In the genomic region with DNA sequence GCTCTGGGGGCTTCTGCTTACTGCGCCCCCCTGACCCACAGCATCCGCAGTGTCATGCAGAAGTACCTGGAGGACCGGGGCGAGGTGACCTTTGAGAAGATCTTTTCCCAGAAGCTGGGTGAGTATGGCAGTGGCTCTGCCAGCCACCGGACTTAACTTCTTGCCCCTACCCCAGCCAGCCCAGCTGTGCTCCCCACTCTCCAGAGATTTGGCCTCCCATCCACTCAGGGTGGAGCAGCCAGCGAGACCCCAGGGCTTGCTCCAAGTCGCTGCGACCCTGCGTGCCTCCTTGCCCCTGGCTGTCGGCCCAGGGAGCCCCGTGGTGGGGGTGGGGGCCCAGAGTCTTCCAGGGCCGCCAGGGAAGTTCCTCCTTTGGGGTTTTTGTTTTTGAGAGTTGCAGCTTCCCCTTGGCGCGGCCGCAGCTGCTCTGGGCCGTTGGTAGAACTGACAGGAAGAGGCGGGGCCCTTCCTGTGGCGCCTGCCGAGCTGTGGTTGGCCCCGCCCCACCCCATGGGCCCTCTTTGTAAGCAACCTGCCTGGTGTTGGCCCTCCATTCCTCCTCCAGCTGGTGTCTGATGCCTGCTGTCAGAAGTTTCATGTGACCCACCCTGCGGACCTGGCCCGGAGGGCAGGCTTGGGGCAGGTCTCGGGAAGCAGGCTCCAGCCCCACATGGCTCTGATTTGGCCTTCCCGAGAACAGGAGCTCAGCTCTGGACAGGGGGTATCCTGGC, we compare ENCODE assay signal across 8 cellular contexts. TPM values are rescaled to one million over a fixed set of nuclear protein-coding genes. Genes with fewer than 3 reads are reported as not detected.
DNase-seq lines count a peak whose midpoint lies in the region; ATAC-seq and TF ChIP-seq lines count a peak whose summit lies in the region.

No MANE protein-coding gene starts in this region.

- POLR2A ChIA-PET in activated CD4-positive, alpha-beta memory T cell treated with anti-CD3 and anti-CD28 coated beads for 36 hours (lab: Charles Lee) = interaction anchor here (0.7 to 3.7 kb wide), 8 partner anchors 9 to 150 kb away, joined by 3 to 53 read pairs (median 6); partner anchors contain the start of genes ANKRD13D, GRK2 and SSH3

- intact Hi-C loops in activated CD4-positive, alpha-beta memory T cell treated with anti-CD3 and anti-CD28 coated beads for 36 hours (cut with micrococcal nuclease) = loop anchor here (1.0 to 5.0 kb wide), 3 partner anchors 9 to 125 kb away; partner anchors contain the start of genes PPP1CA and TBC1D10C

- H3K9me3 ChIP-seq in mucosa of rectum (ENCODE audit: control insufficient read depth in 2 of 2, low read length in 2 of 2) = no peaks in the 10 kb centered on the region
- no peaks in the 10 kb centered on the region for H3K9me3 ChIP-seq in smooth muscle cell (replicated peaks; ENCODE audit: low read depth)

- H3K36me3 Mint-ChIP-seq in activated CD4-positive, alpha-beta memory T cell treated with anti-CD3 and anti-CD28 coated beads for 36 hours = peaks cover 54% of the 10 kb centered on the region
- H3K36me3 Mint-ChIP-seq in stimulated activated effector memory CD8-positive, alpha-beta T cell treated with anti-CD3 and anti-CD28 coated beads, Interleukin-12 subunit alpha, Interleukin-12 subunit beta, amount 100 ng/mL, for 72 hours = peaks cover 99% of the 10 kb centered on the region

- H3K79me2 ChIP-seq in smooth muscle cell (ENCODE audit: low read depth) = peaks cover 55% of the 10 kb centered on the region

- peak overlapping the region; percentile 97 for H3K27ac Mint-ChIP-seq in activated CD4-positive, alpha-beta memory T cell treated with anti-CD3 and anti-CD28 coated beads for 36 hours
- H3K27ac Mint-ChIP-seq in stimulated activated effector memory CD8-positive, alpha-beta T cell treated with anti-CD3 and anti-CD28 coated beads, Interleukin-12 subunit alpha, Interleukin-12 subunit beta, amount 100 ng/mL, for 72 hours = peak overlapping the region; percentile 97

- peak; percentile 33 for DNase-seq in NCI-H2227 treated with DMSO at 0.1 percent for 48 hours (lab: John Stamatoyannopoulos, UW)
- DNase-seq in activated CD4-positive, alpha-beta memory T cell treated with anti-CD3 and anti-CD28 coated beads for 36 hours = peak; percentile 94
- peak; percentile 79 for DNase-seq in effector CD8-positive, alpha-beta T cell (lab: John Stamatoyannopoulos, UW)
- peak; percentile 65 to 90 for DNase-seq in stimulated activated effector memory CD8-positive, alpha-beta T cell treated with anti-CD3 and anti-CD28 coated beads, Interleukin-12 subunit alpha, Interleukin-12 subunit beta, amount 100 ng/mL, for 72 hours (ENCODE audit: low spot score in 2 of 2)
- DNase-seq in smooth muscle cell (lab: John Stamatoyannopoulos, UW; ENCODE audit: unreplicated experiment) = no peak

- peaks cover 41 to 42% of the 10 kb centered on the region in 2 donors for H3K36me3 ChIP-seq in mucosa of rectum (ENCODE audit: control insufficient read depth in 2 of 2, insufficient read depth in 2 of 2, low read length in 2 of 2)
- H3K36me3 ChIP-seq in smooth muscle cell (ENCODE audit: low read depth) = no peaks in the 10 kb centered on the region

- CTCF ChIA-PET in activated CD4-positive, alpha-beta memory T cell treated with anti-CD3 and anti-CD28 coated beads for 36 hours (lab: Charles Lee) = interaction anchor here (1.1 to 1.7 kb wide), 7 partner anchors 10 to 93 kb away, joined by 3 to 25 read pairs (median 7); partner anchors contain the start of genes ANKRD13D and GRK2

- H3K4me3 ChIP-seq in mucosa of rectum (ENCODE audit: low read length in 2 of 2) (peak overlapping the region; percentile 41 to 56), smooth muscle cell (no peak overlapping the region)

- H3K27me3 ChIP-seq in mucosa of rectum (ENCODE audit: control insufficient read depth in 2 of 2, insufficient read depth in 2 of 2, low read length in 2 of 2) = no peaks in the 10 kb centered on the region
- H3K27me3 ChIP-seq in smooth muscle cell (ENCODE audit: low read depth) = no peaks in the 10 kb centered on the region

- H3K4me1 ChIP-seq in mucosa of rectum (ENCODE audit: control insufficient read depth in 2 of 2, insufficient read depth in 2 of 2, low read length in 2 of 2) = peaks cover 52 to 55% of the 10 kb centered on the region in 2 donors
- peaks cover 16% of the 10 kb centered on the region for H3K4me1 ChIP-seq in smooth muscle cell (ENCODE audit: low read depth)

- H3K4me3 Mint-ChIP-seq in activated CD4-positive, alpha-beta memory T cell treated with anti-CD3 and anti-CD28 coated beads for 36 hours = peak overlapping the region; percentile 69
- peak overlapping the region; percentile 98 for H3K4me3 Mint-ChIP-seq in stimulated activated effector memory CD8-positive, alpha-beta T cell treated with anti-CD3 and anti-CD28 coated beads, Interleukin-12 subunit alpha, Interleukin-12 subunit beta, amount 100 ng/mL, for 72 hours

- peak; percentile 59 for ATAC-seq in GM18520 (IDR thresholded peaks at IDR 0.05; ENCODE audit: unreplicated experiment)
- ATAC-seq in HG02870 (IDR thresholded peaks at IDR 0.05; ENCODE audit: unreplicated experiment) = peak; percentile 71
- peak; percentile 91 for ATAC-seq in stimulated activated effector memory CD8-positive, alpha-beta T cell treated with anti-CD3 and anti-CD28 coated beads, Interleukin-12 subunit alpha, Interleukin-12 subunit beta, amount 100 ng/mL, for 72 hours

- H3K27ac ChIP-seq in mucosa of rectum (ENCODE audit: low read depth in 2 of 2, low read length in 2 of 2) (peak overlapping the region; percentile 90 to 97), smooth muscle cell (ENCODE audit: low read depth) (no peak overlapping the region)

- H3K9me3 Mint-ChIP-seq in activated CD4-positive, alpha-beta memory T cell treated with anti-CD3 and anti-CD28 coated beads for 36 hours = no peaks in the 10 kb centered on the region
- H3K9me3 Mint-ChIP-seq in stimulated activated effector memory CD8-positive, alpha-beta T cell treated with anti-CD3 and anti-CD28 coated beads, Interleukin-12 subunit alpha, Interleukin-12 subunit beta, amount 100 ng/mL, for 72 hours = no peaks in the 10 kb centered on the region

- H4K20me1 ChIP-seq in smooth muscle cell (ENCODE audit: low read depth) = peaks cover 61% of the 10 kb centered on the region

- peaks cover 70% of the 10 kb centered on the region for H3K4me1 Mint-ChIP-seq in activated CD4-positive, alpha-beta memory T cell treated with anti-CD3 and anti-CD28 coated beads for 36 hours (ENCODE audit: low read depth)
- H3K4me1 Mint-ChIP-seq in stimulated activated effector memory CD8-positive, alpha-beta T cell treated with anti-CD3 and anti-CD28 coated beads, Interleukin-12 subunit alpha, Interleukin-12 subunit beta, amount 100 ng/mL, for 72 hours = peaks cover 82% of the 10 kb centered on the region

- H3K9ac ChIP-seq in mucosa of rectum (ENCODE audit: low read depth in 1 of 2, low read length in 2 of 2) (peak overlapping the region; percentile 74), smooth muscle cell (ENCODE audit: low read depth) (no peak overlapping the region)

- H2AFZ ChIP-seq in smooth muscle cell (ENCODE audit: low read depth) = no peak overlapping the region

- WGBS in smooth muscle cell (ENCODE audit: low lambda C conversion rate) = 77% methylated on average over 24 of the region's 24 CpGs

- no peaks in the 10 kb centered on the region for H3K27me3 Mint-ChIP-seq in activated CD4-positive, alpha-beta memory T cell treated with anti-CD3 and anti-CD28 coated beads for 36 hours

- no peak for TF ChIP-seq CTCF in smooth muscle cell (IDR thresholded peaks at IDR 0.05; ENCODE audit: borderline replicate concordance, insufficient read depth, poor library complexity, severe bottlenecking)

- no peaks in the 10 kb centered on the region for H3F3A ChIP-seq in smooth muscle cell (ENCODE audit: low read depth)

- no peak overlapping the region for H3K4me2 ChIP-seq in smooth muscle cell

RNA-seq across cellular contexts. Expression of gene GRK2, which starts 11.1 kb away (rescaled TPM):
- 100 to 1,000 TPM; 273 to 279 TPM for total RNA-seq in activated CD4-positive, alpha-beta memory T cell treated with anti-CD3 and anti-CD28 coated beads for 36 hours
- total RNA-seq in smooth muscle cell = 18.5 and 22.2 TPM in 2 replicates
- 38.9 and 42.5 TPM in 2 replicates for polyA plus RNA-seq in smooth muscle cell

RNA-seq across cellular contexts. Expression of gene ANKRD13D, which starts 11.7 kb away (rescaled TPM):
- total RNA-seq in activated CD4-positive, alpha-beta memory T cell treated with anti-CD3 and anti-CD28 coated beads for 36 hours = 10 to 100 TPM; 85.9 to 89.4 TPM
- total RNA-seq in smooth muscle cell = 29.3 and 34.7 TPM in 2 replicates
- polyA plus RNA-seq in smooth muscle cell = 52.0 and 63.2 TPM in 2 replicates

RNA-seq across cellular contexts. Expression of gene SSH3, which starts 25.9 kb away (rescaled TPM):
- total RNA-seq in activated CD4-positive, alpha-beta memory T cell treated with anti-CD3 and anti-CD28 coated beads for 36 hours = 10 to 100 TPM; 14.9 to 19.4 TPM
- 14.9 and 23.9 TPM in 2 replicates for total RNA-seq in smooth muscle cell
- 29.3 and 47.5 TPM in 2 replicates for polyA plus RNA-seq in smooth muscle cell

Comparison
In these comparisons a context has a peak if more than half of its experiments do, and no peak if none do; other contexts are left out.
1. RNA of gene GRK2, which starts 11.1 kb away (total RNA-seq): 273 to 279 TPM in activated CD4-positive, alpha-beta memory T cell treated with anti-CD3 and anti-CD28 coated beads for 36 hours; 18.5 to 22.2 TPM in smooth muscle cell; every median in the first group is over 10 times any median in the second.
2. Peak in every context shown above with its lines, with median percentiles within 50 percentile points of each other: ATAC-seq.